In the genomic region with DNA sequence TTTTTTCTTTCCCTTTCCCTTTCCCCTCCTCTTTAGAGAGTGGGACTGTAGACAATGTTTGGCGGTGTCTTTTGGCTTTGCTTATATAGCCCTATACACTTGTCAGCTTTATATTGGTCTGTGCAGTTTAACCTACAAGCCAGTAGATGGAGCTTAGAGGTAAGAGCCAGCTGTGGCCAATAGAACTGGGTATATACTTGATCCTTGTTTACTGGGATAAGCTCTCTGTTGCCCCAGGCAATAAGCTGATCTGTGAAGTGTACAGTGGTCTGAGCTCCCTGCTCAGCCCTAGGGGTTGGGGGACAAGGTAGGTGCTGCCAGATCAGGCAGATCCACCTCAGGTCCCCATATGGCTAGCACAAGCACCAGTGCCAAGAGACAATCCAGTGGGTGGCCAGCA, we compare ENCODE assay signal across 8 cellular contexts.
DNase-seq lines count a peak whose midpoint lies in the region; ATAC-seq and TF ChIP-seq lines count a peak whose summit lies in the region.

No MANE protein-coding gene starts in this region.

- H3K4me3 Mint-ChIP-seq in MCF 10A (ENCODE audit: unreplicated experiment): no peak overlapping the region
- no peak overlapping the region for H3K4me3 Mint-ChIP-seq in activated T-helper 17 cell treated with anti-CD3 and anti-CD28 coated beads, Interleukin-2, amount 50 U/mL, for 72 hours

- H3K4me2 ChIP-seq in mammary epithelial cell (ENCODE audit: insufficient read depth, low read depth, low read length): no peak overlapping the region

- H3K27me3 ChIP-seq in mammary epithelial cell (ENCODE audit: insufficient read depth, low read length): no peaks in the 10 kb centered on the region
- H3K27me3 ChIP-seq in Panc1 (ENCODE audit: control insufficient read depth, insufficient read depth, low read length): no peaks in the 10 kb centered on the region
- H3K27me3 ChIP-seq in aorta (ENCODE audit: control insufficient read depth in 1 of 2, insufficient read depth in 2 of 2, low read length in 1 of 2): no peaks in the 10 kb centered on the region

- H3K4me1 Mint-ChIP-seq in MCF 10A (ENCODE audit: insufficient read depth, unreplicated experiment): no peaks in the 10 kb centered on the region
- no peaks in the 10 kb centered on the region for H3K4me1 Mint-ChIP-seq in activated T-helper 17 cell treated with anti-CD3 and anti-CD28 coated beads, Interleukin-2, amount 50 U/mL, for 72 hours

- no peaks in the 10 kb centered on the region for H3K79me2 ChIP-seq in mammary epithelial cell (ENCODE audit: insufficient read depth, low read length)

- no peaks in the 10 kb centered on the region for H4K20me1 ChIP-seq in mammary epithelial cell (ENCODE audit: insufficient read depth, low read length)

- POLR2A ChIA-PET in MCF 10A (lab: Yijun Ruan, JAX): no interaction called here
- POLR2A ChIA-PET in Panc1 (lab: Charles Lee): no interaction called here

- no peak overlapping the region for H3K9ac ChIP-seq in mammary epithelial cell (ENCODE audit: insufficient read depth, low read length)

- no peaks in the 10 kb centered on the region for H3K4me1 ChIP-seq in mammary epithelial cell (ENCODE audit: insufficient read depth, low read length)
- no peaks in the 10 kb centered on the region for H3K4me1 ChIP-seq in Panc1 (ENCODE audit: control insufficient read depth, insufficient read depth, low read length)
- H3K4me1 ChIP-seq in aorta (ENCODE audit: control insufficient read depth in 1 of 2, insufficient read depth in 2 of 2, low read length in 2 of 2): no peaks in the 10 kb centered on the region

- no peaks in the 10 kb centered on the region for H3K27me3 Mint-ChIP-seq in MCF 10A (ENCODE audit: insufficient read depth, unreplicated experiment)
- H3K27me3 Mint-ChIP-seq in activated T-helper 17 cell treated with anti-CD3 and anti-CD28 coated beads, Interleukin-2, amount 50 U/mL, for 72 hours: no peaks in the 10 kb centered on the region

- CTCF ChIA-PET in MCF 10A (lab: Yijun Ruan, JAX) (interaction anchor here (0.5 to 2.4 kb wide), 12 partner anchors 10 to 1363 kb away, joined by 3 to 10 read pairs (median 4); no protein-coding TSS in a partner anchor), mammary epithelial cell (lab: Charles Lee; ENCODE audit: low non-redundant PET) (interaction anchor here (0.6 kb wide), 1 partner anchor 92 kb away, joined by 8 read pairs; no protein-coding TSS in a partner anchor), Panc1 (lab: Charles Lee) (no interaction called here)

- no peaks in the 10 kb centered on the region for H3K36me3 Mint-ChIP-seq in MCF 10A (ENCODE audit: insufficient read depth, unreplicated experiment)
- H3K36me3 Mint-ChIP-seq in activated T-helper 17 cell treated with anti-CD3 and anti-CD28 coated beads, Interleukin-2, amount 50 U/mL, for 72 hours (ENCODE audit: low read depth): no peaks in the 10 kb centered on the region

- dilution Hi-C loops in mammary epithelial cell (cut with HindIII; ENCODE audit: low sequenced_read_pairs): no loop called here

- H3K27ac ChIP-seq in mammary epithelial cell (ENCODE audit: insufficient read depth, low read depth, low read length) (no peak overlapping the region), Panc1 (ENCODE audit: low read length) (no peak overlapping the region), aorta (ENCODE audit: low read depth in 1 of 2, low read length in 2 of 2) (no peak overlapping the region)

- TF ChIP-seq CTCF in MCF 10A (IDR thresholded peaks at IDR 0.05; ENCODE audit: unreplicated experiment) (peak; percentile 32), mammary epithelial cell (conservative IDR thresholded peaks at IDR 0.05 in 1 of 2, IDR thresholded peaks at IDR 0.05 in 1 of 2; ENCODE audit: extremely low read depth in 1 of 2, insufficient read depth in 1 of 2, low read depth in 1 of 2, low read length in 2 of 2) (peak in 1 of 2 donors; percentile 10), Panc1 (IDR thresholded peaks at IDR 0.05) (peak; percentile 28; the same call in 1 of the 2 replicates), fibroblast of villous mesenchyme (IDR thresholded peaks at IDR 0.05; ENCODE audit: insufficient read depth, low read depth, low read length) (peak; percentile 39)

- peaks cover 17% of the 10 kb centered on the region for H3K9me3 ChIP-seq in mammary epithelial cell (replicated peaks; ENCODE audit: insufficient read depth, low read length)
- H3K9me3 ChIP-seq in Panc1 (ENCODE audit: control insufficient read depth, insufficient read depth, low read depth, low read length): no peaks in the 10 kb centered on the region
- no peaks in the 10 kb centered on the region for H3K9me3 ChIP-seq in aorta (ENCODE audit: control insufficient read depth, low read length)

- no peaks in the 10 kb centered on the region for H3K9me3 Mint-ChIP-seq in MCF 10A (ENCODE audit: unreplicated experiment)
- peaks cover 10% of the 10 kb centered on the region for H3K9me3 Mint-ChIP-seq in activated T-helper 17 cell treated with anti-CD3 and anti-CD28 coated beads, Interleukin-2, amount 50 U/mL, for 72 hours

- no peak overlapping the region for H3K27ac Mint-ChIP-seq in MCF 10A (ENCODE audit: low read depth, unreplicated experiment)
- no peak overlapping the region for H3K27ac Mint-ChIP-seq in activated T-helper 17 cell treated with anti-CD3 and anti-CD28 coated beads, Interleukin-2, amount 50 U/mL, for 72 hours

- 43% methylated on average over 1 of the region's 1 CpG for WGBS in mammary epithelial cell (ENCODE audit: low coverage, missing lambda C conversion rate)
- 24 to 27% methylated on average over 1 of the region's 1 CpG for WGBS in aorta, 2 donors

- no peak overlapping the region for H2AFZ ChIP-seq in mammary epithelial cell (ENCODE audit: low read depth, low read length)

- intact Hi-C loops in MCF 10A (cut with micrococcal nuclease) (loop anchor here (10.0 kb wide), 1 partner anchor 821 kb away; no protein-coding TSS in a partner anchor), mammary epithelial cell (cut with micrococcal nuclease) (no loop called here), Panc1 (cut with micrococcal nuclease; ENCODE audit: unreplicated experiment) (no loop called here), aorta (cut with DNase I) (loop anchor here in 1 of 2 donors (2.0 kb wide), 1 partner anchor 17 kb away; no protein-coding TSS in a partner anchor)

- ATAC-seq in Panc1 (no peak), aorta (ENCODE audit: low FRiP score) (peak; percentile 52), HG02970 (IDR thresholded peaks at IDR 0.05; ENCODE audit: low FRiP score, unreplicated experiment) (no peak)
- no peak for ATAC-seq in activated T-helper 17 cell treated with anti-CD3 and anti-CD28 coated beads, Interleukin-2, amount 50 U/mL, for 72 hours (replicated peaks)

- in situ Hi-C loops in mammary epithelial cell (cut with MboI; ENCODE audit: low sequenced_read_pairs in 2 of 2): no loop called here
- in situ Hi-C loops in Panc1 (cut with HindIII; ENCODE audit: low pct_unique_long_range_greater_than_20kb, low sequenced_read_pairs): no loop called here

- H3K36me3 ChIP-seq in mammary epithelial cell (ENCODE audit: insufficient read depth, low read length) (no peaks in the 10 kb centered on the region), Panc1 (ENCODE audit: control insufficient read depth, insufficient read depth, low read length) (no peaks in the 10 kb centered on the region), aorta (ENCODE audit: control insufficient read depth in 1 of 2, insufficient read depth in 2 of 2, low read length in 1 of 2) (no peaks in the 10 kb centered on the region)

- BruUV-seq in MCF 10A (replicated peaks; lab: Mats Ljungman, UMichigan): no TSS peak
- BruUV-seq in mammary epithelial cell (replicated peaks; lab: Mats Ljungman, UMichigan): no TSS peak
- BruUV-seq in Panc1 (replicated peaks; lab: Mats Ljungman, UMichigan): no TSS peak

- DNase-seq in MCF 10A (ENCODE audit: unreplicated experiment) (no peak), mammary epithelial cell (no peak), Panc1 (ENCODE audit: low read depth, low spot score) (no peak), fibroblast of villous mesenchyme (ENCODE audit: low read depth) (peak; percentile 28), aorta (no peak), epidermal melanocyte (ENCODE audit: insufficient read length, low spot score) (no peak)

- H3K4me3 ChIP-seq in mammary epithelial cell (replicated peaks in 1 of 3; ENCODE audit: insufficient read depth in 1 of 3, low read depth in 2 of 3, low read length in 3 of 3) (no peak overlapping the region), Panc1 (ENCODE audit: low read depth in 2 of 2, low read length in 2 of 2) (no peak overlapping the region), fibroblast of villous mesenchyme (ENCODE audit: low read depth, low read length) (no peak overlapping the region), aorta (ENCODE audit: low read length in 2 of 2) (no peak overlapping the region)
